Comparison of ENCODE assay signal across 25 cellular contexts in the genomic region with DNA sequence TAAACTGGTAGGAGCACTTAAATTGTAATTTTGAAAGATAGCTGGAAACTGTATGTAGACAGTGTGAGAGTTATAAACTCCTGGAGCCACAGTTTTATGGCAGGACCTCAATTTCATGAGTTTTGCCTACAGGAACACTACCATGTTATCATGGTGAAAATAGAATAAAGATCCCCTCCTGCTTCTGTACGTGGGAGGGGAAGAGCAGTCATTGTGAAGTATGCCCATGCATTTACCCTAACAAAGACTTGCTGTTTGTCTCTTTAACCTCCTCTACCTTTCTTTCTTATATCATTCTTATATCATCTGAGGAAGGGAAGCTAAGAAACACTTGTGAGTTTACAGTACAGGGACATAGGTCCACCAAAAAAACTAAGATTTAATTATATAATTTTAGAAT.
DNase-seq lines count a peak whose midpoint lies in the region; ATAC-seq, FAIRE-seq and TF ChIP-seq lines count a peak whose summit lies in the region.
"Had no signal": no experiment of that assay in that cellular context is flagged by ENCODE, and none has a peak within 500 bp of the region (broad histone marks: within the 10 kb centered on the region; RNA-seq: fewer than 3 reads in every experiment).

No MANE protein-coding gene starts in this region.

- no peak overlapping the region for H3K14ac ChIP-seq in H1 (ENCODE audit: insufficient read length)

- no peak for TF ChIP-seq RAD21 in H1 (IDR thresholded peaks at IDR 0.05 in 1 of 2, conservative IDR thresholded peaks at IDR 0.05 in 1 of 2; ENCODE audit: low read depth in 2 of 2, low read length in 2 of 2)

- no peak overlapping the region for H4K8ac ChIP-seq in H1 (ENCODE audit: extremely low read depth, insufficient read depth, low read length)

- no peak overlapping the region for H3K4ac ChIP-seq in H1 (replicated peaks; ENCODE audit: insufficient read length, low read depth, low read length)

- H3K27me3 ChIP-seq in HUES6 (ENCODE audit: control insufficient read depth, insufficient read depth, low read length) (no peaks in the 10 kb centered on the region), H1 (replicated peaks in 1 of 4; ENCODE audit: control insufficient read depth in 3 of 4, extremely low read depth in 1 of 4, insufficient read depth in 3 of 4, low read length in 3 of 4) (no peaks in the 10 kb centered on the region; a peak in 1 of 7 replicates)

- no peak overlapping the region for H4K91ac ChIP-seq in H1 (replicated peaks; ENCODE audit: insufficient read length, low read length)

- no peak overlapping the region for H4K5ac ChIP-seq in H1 (ENCODE audit: insufficient read length, low read depth, low read length)

- no peak for TF ChIP-seq POLR2A in H1 (IDR thresholded peaks at IDR 0.05; ENCODE audit: control extremely low read depth in 1 of 2, low read depth in 2 of 2, low read length in 2 of 2)

- DNase-seq in H1 (ENCODE audit: low read depth in 1 of 2, low spot score in 2 of 2) (no peak), RCC 7860 (ENCODE audit: low spot score) (no peak)
- no peak for DNase-seq in stimulated activated CD4-positive, alpha-beta T cell treated with anti-CD3 and anti-CD28 coated beads, Interleukin-1b, Interleukin-23, amount 100 ng/mL, for 48 hours
- DNase-seq: C1 segment of cervical spinal cord; Caco-2; CD4-positive, alpha-beta memory T cell; DMS 273 treated with DMSO at 0.1 percent for 48 hours; DMS79 treated with DMSO at 0.1 percent for 48 hours; NCI-H1048; NCI-H1417 treated with DMSO at 0.1 percent for 48 hours; NCI-H187 treated with DMSO at 0.1 percent for 48 hours; NCI-H446; NCI-H526; NCI-H82; NK-92 treated with Interleukin-12 subunit alpha and Interleukin-12 subunit beta, amount 100 ng/mL, for 24 hours; SHP77; T-cell had no signal

- no peaks in the 10 kb centered on the region for H3K23me2 ChIP-seq in H1 (ENCODE audit: low read depth, low read length)

- CTCF ChIA-PET in H1 (lab: Charles Lee; ENCODE audit: partially characterized antibody), result interaction anchor here (0.7 to 1.6 kb wide), 4 partner anchors 8 to 325 kb away, joined by 3 to 5 read pairs (median 4); no protein-coding TSS in a partner anchor

- peaks cover 27% of the 10 kb centered on the region for H3K4me1 ChIP-seq in HUES6 (ENCODE audit: control insufficient read depth, insufficient read depth, low read length)
- peaks cover 0 to 12% (median 5%) of the 10 kb centered on the region in 4 experiments; a peak in 2 of 7 replicates for H3K4me1 ChIP-seq in H1 (replicated peaks in 1 of 4; ENCODE audit: control insufficient read depth in 3 of 4, insufficient read depth in 4 of 4, low read length in 3 of 4)
- H3K4me1 ChIP-seq in mesodermal cell (ENCODE audit: control insufficient read depth, insufficient read depth, low read length, poor library complexity, severe bottlenecking), result no peaks in the 10 kb centered on the region
- H3K4me1 ChIP-seq: Caco-2 had no signal

- H2BK120ac ChIP-seq in H1 (replicated peaks; ENCODE audit: low read depth, low read length), result no peak overlapping the region

- H3K27ac ChIP-seq in HUES6 (ENCODE audit: low read depth, low read length), result no peak overlapping the region; the same call in 1 of the 2 replicates
- no peak overlapping the region for H3K27ac ChIP-seq in H1 (ENCODE audit: low read depth, low read length)
- peak overlapping the region; percentile 42 for H3K27ac ChIP-seq in mesodermal cell (ENCODE audit: low read depth, low read length, severe bottlenecking)
- H3K27ac ChIP-seq: KMS-11, RWPE1 had no signal

- H3K9me3 ChIP-seq in HUES6 (ENCODE audit: control insufficient read depth, insufficient read depth, low read depth, low read length) (no peaks in the 10 kb centered on the region), H1 (ENCODE audit: insufficient read depth in 2 of 2, low read depth in 1 of 2, low read length in 1 of 2) (no peaks in the 10 kb centered on the region), mesodermal cell (ENCODE audit: control insufficient read depth, low read length) (no peaks in the 10 kb centered on the region)
- H3K9me3 ChIP-seq: Caco-2 had no signal

- no peak overlapping the region for H2AK5ac ChIP-seq in H1 (ENCODE audit: low read depth, low read length)

- H3K23ac ChIP-seq in H1 (ENCODE audit: insufficient read length), result no peak overlapping the region

- H3K36me3 ChIP-seq in HUES6 (ENCODE audit: control insufficient read depth, insufficient read depth, low read length) (no peaks in the 10 kb centered on the region), H1 (ENCODE audit: control insufficient read depth in 2 of 4, insufficient read depth in 4 of 4, low read length in 3 of 4) (no peaks in the 10 kb centered on the region), mesodermal cell (ENCODE audit: control insufficient read depth, insufficient read depth, low read length) (no peaks in the 10 kb centered on the region)

- FAIRE-seq in H1 (lab: Jason Lieb, UNC), result no peak
- no peak for FAIRE-seq in RCC 7860 (lab: Jason Lieb, UNC)
- FAIRE-seq: GM12892, H54 had no signal

- ATAC-seq in GM21360 (IDR thresholded peaks at IDR 0.05; ENCODE audit: unreplicated experiment) (no peak), HG03521 (IDR thresholded peaks at IDR 0.05; ENCODE audit: unreplicated experiment) (no peak)
- ATAC-seq: T-cell had no signal

- TF ChIP-seq CTCF in H1 (IDR thresholded peaks at IDR 0.05; ENCODE audit: control extremely low read depth in 1 of 3, insufficient read depth in 1 of 3, low read depth in 1 of 3, low read length in 3 of 3), result no peak

- no peaks in the 10 kb centered on the region for H3K79me2 ChIP-seq in H1 (ENCODE audit: control insufficient read depth in 1 of 2, insufficient read depth in 2 of 2, low read length in 2 of 2)

- POLR2A ChIA-PET in H1 (lab: Charles Lee; ENCODE audit: partially characterized antibody), result no interaction called here

- no peak for TF ChIP-seq EP300 in H1 (IDR thresholded peaks at IDR 0.05; ENCODE audit: borderline replicate concordance in 1 of 2, low read depth in 2 of 2, low read length in 2 of 2)

- no peak overlapping the region for H2BK15ac ChIP-seq in H1 (ENCODE audit: low read length)

- H3K4me3 ChIP-seq in HUES6 (ENCODE audit: low read depth, low read length) (peak overlapping the region; percentile 20; the same call in 1 of the 2 replicates), H1 (ENCODE audit: extremely low read depth in 1 of 4, insufficient read depth in 2 of 4, low read depth in 3 of 4, low read length in 4 of 4) (peak overlapping the region in 1 of 4 experiments; percentile 25; a peak in 1 of 8 replicates), mesodermal cell (ENCODE audit: extremely low read depth, insufficient read depth, low read length, poor library complexity, severe bottlenecking) (no peak overlapping the region)

- H4K20me1 ChIP-seq in H1 (replicated peaks in 1 of 2; ENCODE audit: control insufficient read depth in 1 of 2, insufficient read depth in 2 of 2, low read length in 2 of 2), result no peaks in the 10 kb centered on the region

- H3K4me2 ChIP-seq in H1 (ENCODE audit: insufficient read depth in 1 of 2, low read depth in 2 of 2, low read length in 2 of 2), result peak overlapping the region; percentile 18 to 58; a peak in 3 of 4 replicates
- H3K4me2 ChIP-seq: KMS-11 had no signal

- 8% methylated on average over 1 of the region's 1 CpG; no CpG with 5 or more reads in 1 of the 2 experiments for WGBS in H1 (ENCODE audit: extremely low coverage in 1 of 2, insufficient coverage in 1 of 2, insufficient read length in 1 of 2, insufficient replicate concordance in 2 of 2, low coverage in 1 of 2, low lambda C conversion rate in 2 of 2, missing lambda C conversion rate in 1 of 2), 2 experiments
- no CpG with 5 or more reads among the region's 1 CpG for WGBS in mesodermal cell (ENCODE audit: insufficient coverage in 2 of 2), 2 experiments

- no peaks in the 10 kb centered on the region for H3K79me1 ChIP-seq in H1 (ENCODE audit: low read depth, low read length)

- no peak overlapping the region for H3K56ac ChIP-seq in H1 (replicated peaks; ENCODE audit: insufficient read length, low read depth, low read length)

- H3K9ac ChIP-seq in HUES6 (ENCODE audit: low read length) (peak overlapping the region; percentile 47), H1 (replicated peaks in 1 of 4; ENCODE audit: extremely low read depth in 1 of 4, low read depth in 3 of 4, low read length in 3 of 4) (no peak overlapping the region)
- H3K9ac ChIP-seq: KMS-11 had no signal

- no peak overlapping the region for H2AFZ ChIP-seq in H1 (ENCODE audit: low read length)

- no peak overlapping the region; the same call in 1 of the 2 replicates for H2BK5ac ChIP-seq in H1 (ENCODE audit: low read depth, low read length)

- H3K18ac ChIP-seq in H1 (ENCODE audit: extremely low read depth, low read length), result no peak overlapping the region; the same call in 1 of the 2 replicates

- no peak overlapping the region for H2BK12ac ChIP-seq in H1 (ENCODE audit: low read depth, low read length)

- H2BK20ac ChIP-seq in H1 (ENCODE audit: low read length), result no peak overlapping the region

TF ChIP-seq in H1, 55 proteins besides CTCF, POLR2A, EP300 and RAD21:
- TF ChIP-seq RNF2 (IDR thresholded peaks at IDR 0.05; ENCODE audit: borderline replicate concordance, low read depth, low read length, missing control alignments, poor library complexity, severe bottlenecking), result no peak
- TF ChIP-seq EGR1 (IDR thresholded peaks at IDR 0.05; ENCODE audit: borderline replicate concordance, low read depth, low read length), result peak; percentile 55; the same call in 1 of the 2 replicates
- no peak for TF ChIP-seq YY1 (IDR thresholded peaks at IDR 0.05; ENCODE audit: low read depth, low read length)
- TF ChIP-seq POU5F1 (IDR thresholded peaks at IDR 0.05; ENCODE audit: low read depth, low read length), result no peak
- peak; percentile 28 for TF ChIP-seq KDM4A (IDR thresholded peaks at IDR 0.05; ENCODE audit: low read depth, low read length, severe bottlenecking)
- TF ChIP-seq POLR2AphosphoS5 (IDR thresholded peaks at IDR 0.05; ENCODE audit: low read depth, low read length), result no peak
